ENCODE assay signal across 28 cellular contexts in genomic region chr13:66562054-66562453, GRCh38.
"Had no signal": no experiment of that assay in that cellular context is flagged by ENCODE, and none has a peak within 500 bp of the region (broad histone marks: within the 10 kb centered on the region; RNA-seq: fewer than 3 reads in every experiment).

No MANE protein-coding gene starts in this region.

- H3K36me3 ChIP-seq: colonic mucosa, esophagus muscularis mucosa, esophagus squamous epithelium, gastrocnemius medialis, gastroesophageal sphincter, heart left ventricle, heart right ventricle had no signal

- H3K9me3 ChIP-seq: colonic mucosa, esophagus muscularis mucosa, esophagus squamous epithelium, gastrocnemius medialis, gastroesophageal sphincter, heart left ventricle had no signal

- H3K27me3 Mint-ChIP-seq: dendritic cell treated with granulocyte-macrophage colony-stimulating factor and Interleukin-4, amounts not matched to agents 40 ng/mL and 50 ng/mL, for 4 days; effector memory CD8-positive, alpha-beta T cell had no signal

- H3K4me1 ChIP-seq: colonic mucosa, esophagus muscularis mucosa, esophagus squamous epithelium, foreskin keratinocyte, gastrocnemius medialis, gastroesophageal sphincter, heart left ventricle, heart right ventricle had no signal

- H3K27ac Mint-ChIP-seq: dendritic cell treated with granulocyte-macrophage colony-stimulating factor and Interleukin-4, amounts not matched to agents 40 ng/mL and 50 ng/mL, for 4 days; effector memory CD8-positive, alpha-beta T cell had no signal

- DNase-seq: colonic mucosa; cortex of kidney; dermis blood vessel endothelial cell; dorsolateral prefrontal cortex; effector CD4-positive, alpha-beta T cell; effector CD8-positive, alpha-beta T cell; effector memory CD4-positive, alpha-beta T cell; effector memory CD8-positive, alpha-beta T cell; erythroblast; esophagus squamous epithelium; foreskin fibroblast; foreskin keratinocyte; foreskin melanocyte; gastrocnemius medialis; glutamatergic neuron; head of caudate nucleus; heart left ventricle; heart right ventricle had no signal

- ATAC-seq: effector memory CD8-positive, alpha-beta T cell; esophagus mucosa; foreskin keratinocyte; gastrocnemius medialis; gastroesophageal sphincter; heart left ventricle; heart right ventricle had no signal

- H3K4me3 ChIP-seq: colonic mucosa, coronary artery, dorsolateral prefrontal cortex, esophagus muscularis mucosa, esophagus squamous epithelium, gastrocnemius medialis, gastroesophageal sphincter, heart left ventricle, heart right ventricle had no signal

- H3K4me3 Mint-ChIP-seq: dendritic cell treated with granulocyte-macrophage colony-stimulating factor and Interleukin-4, amounts not matched to agents 40 ng/mL and 50 ng/mL, for 4 days; effector memory CD8-positive, alpha-beta T cell had no signal

- FAIRE-seq: colon, endometrium, endothelial cell of umbilical vein, frontal cortex had no signal

- H3K27me3 ChIP-seq: colonic mucosa, dorsolateral prefrontal cortex, esophagus muscularis mucosa, esophagus squamous epithelium, foreskin keratinocyte, gastrocnemius medialis, gastroesophageal sphincter, heart left ventricle, heart right ventricle had no signal

- H3K27ac ChIP-seq: colonic mucosa, coronary artery, dorsolateral prefrontal cortex, epithelial cell of prostate, esophagus muscularis mucosa, esophagus squamous epithelium, foreskin keratinocyte, gastrocnemius medialis, gastroesophageal sphincter, heart left ventricle, heart right ventricle had no signal
